In the genomic region with DNA sequence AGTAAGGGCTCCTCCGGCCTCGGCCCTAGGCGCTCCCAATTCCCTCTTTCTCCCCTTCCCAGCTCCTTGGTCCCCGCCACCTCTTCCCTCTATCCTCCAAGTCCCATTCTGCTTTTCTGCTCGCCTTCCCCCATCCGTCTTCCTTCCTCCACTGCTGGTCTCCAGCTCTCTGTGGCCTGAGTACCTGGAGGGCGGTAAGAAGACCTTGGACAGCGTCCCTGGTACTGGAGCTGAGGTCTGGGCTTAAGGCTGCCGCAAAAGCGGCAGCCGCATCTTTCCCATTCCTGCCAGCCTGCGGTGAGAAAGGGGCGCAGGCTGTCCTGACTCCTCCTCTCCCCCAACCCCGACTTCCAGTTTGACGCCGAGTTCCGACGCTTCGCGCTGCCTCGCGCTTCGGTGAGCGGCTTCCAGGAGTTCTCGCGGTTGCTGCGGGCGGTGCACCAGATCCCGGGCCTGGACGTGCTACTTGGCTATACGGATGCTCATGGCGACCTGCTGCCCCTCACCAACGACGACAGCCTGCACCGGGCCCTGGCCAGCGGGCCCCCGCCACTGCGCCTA, we compare ENCODE assay signal across 8 cellular contexts. TPM values are rescaled to one million over a fixed set of nuclear protein-coding genes. Genes with fewer than 3 reads are reported as not detected.
A peak's percentile ranks its signal among the peaks of the same experiment; 100 is the strongest.
DNase-seq lines count a peak whose midpoint lies in the region; ATAC-seq and TF ChIP-seq lines count a peak whose summit lies in the region.

No MANE protein-coding gene starts in this region.

- H4K20me1 ChIP-seq in PC-9 (ENCODE audit: insufficient read depth), result no peaks in the 10 kb centered on the region

- H3K27ac ChIP-seq in PC-9, result no peak overlapping the region
- H3K27ac ChIP-seq in coronary artery, result peak overlapping the region; percentile 90 to 93
- H3K27ac ChIP-seq in mesodermal cell (ENCODE audit: low read depth, low read length, severe bottlenecking), result no peak overlapping the region
- peak overlapping the region; percentile 63 for H3K27ac ChIP-seq in upper lobe of right lung

- H3K9me3 Mint-ChIP-seq in activated T-cell treated with anti-CD3 and anti-CD28 coated beads, Interleukin-2, amount 50 U/mL, for 24 hours, result no peaks in the 10 kb centered on the region

- no TSS peak for BruUV-seq in PC-9 (replicated peaks; lab: Mats Ljungman, UMichigan)

- H2AFZ ChIP-seq in PC-9, result peak overlapping the region; percentile 70; the same call in 1 of the 2 replicates

- H3K27me3 ChIP-seq in PC-9 (ENCODE audit: insufficient read depth, low read depth), result no peaks in the 10 kb centered on the region
- H3K27me3 ChIP-seq in upper lobe of right lung, result no peaks in the 10 kb centered on the region

- H3K4me3 Mint-ChIP-seq in activated T-cell treated with anti-CD3 and anti-CD28 coated beads, Interleukin-2, amount 50 U/mL, for 24 hours, result peak overlapping the region; percentile 92

- H3K79me2 ChIP-seq in PC-9 (ENCODE audit: low read depth), result peaks cover 8% of the 10 kb centered on the region

- peaks cover 36% of the 10 kb centered on the region for H3K4me1 Mint-ChIP-seq in activated T-cell treated with anti-CD3 and anti-CD28 coated beads, Interleukin-2, amount 50 U/mL, for 24 hours (ENCODE audit: low read depth)

- peaks cover 9% of the 10 kb centered on the region for H3F3A ChIP-seq in PC-9 (ENCODE audit: insufficient read depth, low read depth)

- DNase-seq in activated T-cell treated with anti-CD3 and anti-CD28 coated beads, Interleukin-2, amount 50 U/mL, for 24 hours, result no peak
- no peak for DNase-seq in activated T-cell treated with anti-CD3 and anti-CD28 coated beads for 4 hours
- DNase-seq in PC-9, result peak in 1 of 2 experiments; percentile 32
- DNase-seq in coronary artery (ENCODE audit: low spot score), result no peak
- DNase-seq in upper lobe of right lung, result no peak
- no peak for DNase-seq in NCI-H2196 (lab: John Stamatoyannopoulos, UW; ENCODE audit: unreplicated experiment)

- TF ChIP-seq CTCF in PC-9 (conservative IDR thresholded peaks at IDR 0.05) (no peak), coronary artery (IDR thresholded peaks at IDR 0.05) (no peak), upper lobe of right lung (IDR thresholded peaks at IDR 0.05) (no peak)

- H3K4me2 ChIP-seq in PC-9, result peak overlapping the region; percentile 90

- peak overlapping the region; percentile 97; the same call in 1 of the 2 replicates for H3K4me3 ChIP-seq in PC-9
- H3K4me3 ChIP-seq in coronary artery, result peak overlapping the region; percentile 96
- peak overlapping the region; percentile 79 for H3K4me3 ChIP-seq in mesodermal cell (ENCODE audit: extremely low read depth, insufficient read depth, low read length, poor library complexity, severe bottlenecking)
- peak overlapping the region; percentile 81 for H3K4me3 ChIP-seq in upper lobe of right lung

- peaks cover 62% of the 10 kb centered on the region for H3K36me3 Mint-ChIP-seq in activated T-cell treated with anti-CD3 and anti-CD28 coated beads, Interleukin-2, amount 50 U/mL, for 24 hours (ENCODE audit: low read depth)

- H3K36me3 ChIP-seq in PC-9 (ENCODE audit: low read depth) (no peaks in the 10 kb centered on the region), mesodermal cell (ENCODE audit: control insufficient read depth, insufficient read depth, low read length) (peaks cover 32% of the 10 kb centered on the region), upper lobe of right lung (peaks cover 4% of the 10 kb centered on the region)

- POLR2A ChIA-PET in PC-9 (lab: Charles Lee; ENCODE audit: unreplicated experiment), result no interaction called here

- intact Hi-C loops in PC-9 (cut with micrococcal nuclease; ENCODE audit: unreplicated experiment), result loop anchor here (2.0 kb wide), 2 partner anchors 98 to 140 kb away; partner anchors contain the start of gene CTCF
- intact Hi-C loops in upper lobe of right lung (cut with DNase I), result loop anchor here (10.0 kb wide), 1 partner anchor 96 kb away; the partner anchor contains the start of gene CTCF

- no peaks in the 10 kb centered on the region for H3K9me2 ChIP-seq in PC-9 (ENCODE audit: insufficient read depth)

- H3K4me1 ChIP-seq in PC-9 (replicated peaks; ENCODE audit: insufficient read depth), result peaks cover 7% of the 10 kb centered on the region
- H3K4me1 ChIP-seq in mesodermal cell (ENCODE audit: control insufficient read depth, insufficient read depth, low read length, poor library complexity, severe bottlenecking), result peaks cover 6% of the 10 kb centered on the region
- H3K4me1 ChIP-seq in upper lobe of right lung, result peaks cover 21% of the 10 kb centered on the region

- H3K9me3 ChIP-seq in PC-9 (ENCODE audit: insufficient read depth, low read depth) (no peaks in the 10 kb centered on the region), mesodermal cell (ENCODE audit: control insufficient read depth, low read length) (no peaks in the 10 kb centered on the region), upper lobe of right lung (no peaks in the 10 kb centered on the region)

- WGBS in mesodermal cell (ENCODE audit: insufficient coverage in 2 of 2), 2 experiments, result 11 to 22% methylated on average over 33 to 36 of the region's 38 CpGs

- CTCF ChIA-PET in PC-9 (lab: Charles Lee), result interaction anchor here (0.6 kb wide), 1 partner anchor 172 kb away, joined by 3 read pairs; no protein-coding TSS in a partner anchor

- peak overlapping the region; percentile 88 for H3K27ac Mint-ChIP-seq in activated T-cell treated with anti-CD3 and anti-CD28 coated beads, Interleukin-2, amount 50 U/mL, for 24 hours

- no peaks in the 10 kb centered on the region for H3K27me3 Mint-ChIP-seq in activated T-cell treated with anti-CD3 and anti-CD28 coated beads, Interleukin-2, amount 50 U/mL, for 24 hours

- peak; percentile 0 for ATAC-seq in upper lobe of right lung
- no peak for ATAC-seq in HG02610 (IDR thresholded peaks at IDR 0.05; ENCODE audit: unreplicated experiment)

RNA-seq across cellular contexts. Expression of gene PARD6A, which starts 0.4 kb away (rescaled TPM):
- total RNA-seq in PC-9 (2021) (4.4 and 8.1 TPM in 2 replicates), upper lobe of right lung (4.7 TPM)
- 0.96 TPM for polyA plus RNA-seq in mesodermal cell (2013, experiment 1 of 2)
- polyA plus RNA-seq in mesodermal cell (2013, experiment 2 of 2), result 0.30 TPM

RNA-seq across cellular contexts. Expression of gene ACD, which starts 1.1 kb away (rescaled TPM):
- total RNA-seq in PC-9 (2021) (34.7 and 38.9 TPM in 2 replicates), upper lobe of right lung (14.3 TPM)
- polyA plus RNA-seq in mesodermal cell (2013, experiment 1 of 2), result 27.2 TPM
- 24.9 TPM for polyA plus RNA-seq in mesodermal cell (2013, experiment 2 of 2)

RNA-seq across cellular contexts. Expression of gene ENKD1, which starts 5.4 kb away (rescaled TPM):
- total RNA-seq in PC-9 (2021) (20.8 and 21.6 TPM in 2 replicates), upper lobe of right lung (14.5 TPM)
- polyA plus RNA-seq in mesodermal cell (2013, experiment 1 of 2), result 19.1 TPM
- polyA plus RNA-seq in mesodermal cell (2013, experiment 2 of 2), result 14.0 TPM

RNA-seq across cellular contexts. Expression of gene C16orf86, which starts 5.4 kb away (rescaled TPM):
- total RNA-seq in PC-9 (2021) (0.46 and 1.8 TPM in 2 replicates), upper lobe of right lung (3.8 TPM)
- 4.5 TPM for polyA plus RNA-seq in mesodermal cell (2013, experiment 1 of 2)
- polyA plus RNA-seq in mesodermal cell (2013, experiment 2 of 2), result 3.6 TPM

RNA-seq across cellular contexts. Expression of gene CARMIL2, which starts 16.2 kb away (rescaled TPM):
- total RNA-seq in PC-9 (2021) (0.87 and 1.5 TPM in 2 replicates), upper lobe of right lung (6.3 TPM)
- polyA plus RNA-seq in mesodermal cell (2013, experiment 1 of 2), result 3.9 TPM
- 4.7 TPM for polyA plus RNA-seq in mesodermal cell (2013, experiment 2 of 2)

Comparison
In these comparisons a context has a peak if more than half of its experiments do, and no peak if none do; other contexts are left out.
1. H3K27ac ChIP-seq: peak in coronary artery (2 of 2) and upper lobe of right lung (single experiment); none in PC-9 (single experiment) and mesodermal cell (single experiment).
2. Peak in every context shown above with its lines, with median percentiles within 50 percentile points of each other: H3K4me3 ChIP-seq.